ENCODE assay signal across 11 cellular contexts in genomic region chrX:120456973-120457372, GRCh38. TPM values are rescaled to one million over a fixed set of nuclear protein-coding genes. Genes with fewer than 3 reads are reported as not detected.
A peak's percentile ranks its signal among the peaks of the same experiment; 100 is the strongest.
DNase-seq lines count a peak whose midpoint lies in the region; ATAC-seq, FAIRE-seq and TF ChIP-seq lines count a peak whose summit lies in the region.
"Had no signal": no experiment of that assay in that cellular context is flagged by ENCODE, and none has a peak within 500 bp of the region (broad histone marks: within the 10 kb centered on the region; RNA-seq: fewer than 3 reads in every experiment).

No MANE protein-coding gene starts in this region.

- no peak for TF ChIP-seq CTCF in choroid plexus epithelial cell (conservative IDR thresholded peaks at IDR 0.05; ENCODE audit: low read depth, low read length)

- DNase-seq in A172 (ENCODE audit: low spot score): peak; percentile 2
- no peak for DNase-seq in GM18507 (ENCODE audit: extremely low spot score, insufficient read length, low read depth)
- peak; percentile 76 for DNase-seq in RPMI7951 (ENCODE audit: low read depth)
- DNase-seq in choroid plexus epithelial cell (ENCODE audit: low read depth): peak; percentile 33
- DNase-seq in 8988T: no peak
- no peak for DNase-seq in inferior parietal cortex (ENCODE audit: extremely low spot score)
- no peak for DNase-seq in GOT3 (lab: John Stamatoyannopoulos, UW)
- DNase-seq: activated T-cell treated with anti-CD3 and anti-CD28 coated beads, Interleukin-2, amount 50 U/mL, for 48 hours; PC-9 had no signal

- no peak for ATAC-seq in HG02973 (IDR thresholded peaks at IDR 0.05; ENCODE audit: unreplicated experiment)

- no peak overlapping the region for H3K4me3 ChIP-seq in choroid plexus epithelial cell (ENCODE audit: low read depth, low read length)
- H3K4me3 ChIP-seq: neural progenitor cell, PC-9 had no signal

- FAIRE-seq in GM18507 (lab: Jason Lieb, UNC): peak; percentile 49

RNA-seq across cellular contexts. Expression of gene LAMP2, which starts 12.1 kb away (rescaled TPM):
- 63.5 and 71.7 TPM in 2 replicates for total RNA-seq in A172 (2014; rRNA removed; shearing (Covaris generic))
- total RNA-seq in RPMI7951 (2014; rRNA removed; shearing (Covaris generic)): 118 and 142 TPM in 2 replicates

Comparison
In these comparisons a context has a peak if more than half of its experiments do, and no peak if none do; other contexts are left out.
1. DNase-seq: peak in A172 (single experiment), RPMI7951 (single experiment) and choroid plexus epithelial cell (single experiment); none in GM18507 (single experiment), 8988T (single experiment), inferior parietal cortex (single experiment) and GOT3 (single experiment).